ENCODE assay signal across 8 cellular contexts in the genomic region with DNA sequence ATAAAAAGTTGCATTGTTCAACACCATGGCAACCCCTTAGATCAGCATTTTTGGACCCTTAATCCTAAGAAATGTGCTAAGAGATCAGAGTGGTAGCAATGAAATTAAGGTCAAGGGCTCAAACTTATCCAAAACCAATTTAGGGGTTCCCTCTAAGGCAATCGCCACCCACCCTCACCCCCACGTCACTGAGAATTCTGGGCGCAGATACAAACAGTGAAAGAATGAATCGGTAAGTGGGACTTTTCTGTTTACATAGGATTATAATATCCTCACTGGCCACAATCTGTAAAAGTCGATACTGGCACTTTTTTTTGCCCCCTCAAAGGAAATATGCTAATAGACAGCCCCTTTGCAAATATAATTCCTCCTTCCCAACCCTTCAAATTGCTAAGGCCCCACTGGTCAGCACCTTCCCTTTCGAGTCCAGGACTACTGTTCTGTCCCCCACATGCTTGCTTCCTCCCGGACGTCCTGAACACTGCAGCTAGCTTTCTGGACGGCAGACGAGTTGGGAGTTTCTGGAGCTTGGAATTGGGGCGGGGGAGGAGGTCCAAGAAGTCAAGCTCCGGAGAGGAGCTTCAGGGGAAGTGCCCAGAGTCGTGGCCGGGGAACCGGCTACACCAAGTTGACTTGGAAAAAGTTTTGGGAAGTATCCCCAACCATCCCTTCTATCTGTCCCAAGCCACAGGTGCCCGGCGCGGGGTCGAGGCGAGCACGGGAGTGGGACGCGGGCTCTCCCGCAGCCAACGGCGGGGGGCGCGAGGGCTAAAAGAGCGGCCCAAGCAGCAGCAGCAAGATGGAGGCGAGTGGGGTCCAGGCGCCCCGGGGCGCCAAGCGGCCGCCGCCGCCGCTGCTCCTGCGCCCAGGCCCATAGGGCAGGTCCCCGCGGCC. TPM values are rescaled to one million over a fixed set of nuclear protein-coding genes. Genes with fewer than 3 reads are reported as not detected.
A peak's percentile ranks its signal among the peaks of the same experiment; 100 is the strongest.
DNase-seq lines count a peak whose midpoint lies in the region; ATAC-seq, FAIRE-seq and TF ChIP-seq lines count a peak whose summit lies in the region.

No MANE protein-coding gene starts in this region.

- peak overlapping the region; percentile 68 for H3K27ac Mint-ChIP-seq in activated naive CD4-positive, alpha-beta T cell treated with anti-CD3 and anti-CD28 coated beads, Interleukin-2, amount 50 U/mL, for 24 hours
- no peak overlapping the region for H3K27ac Mint-ChIP-seq in activated naive CD4-positive, alpha-beta T cell treated with anti-CD3 and anti-CD28 coated beads, Interleukin-2, amount 50 U/mL, for 72 hours
- no peak overlapping the region for H3K27ac Mint-ChIP-seq in dendritic cell treated with granulocyte-macrophage colony-stimulating factor and Interleukin-4, amounts not matched to agents 40 ng/mL and 50 ng/mL, for 4 days
- H3K27ac Mint-ChIP-seq in mesothelial cell of epicardium = peak overlapping the region; percentile 93

- DNase-seq in activated naive CD4-positive, alpha-beta T cell treated with anti-CD3 and anti-CD28 coated beads, Interleukin-2, amount 50 U/mL, for 72 hours (ENCODE audit: low spot score in 2 of 2) = no peak
- peak; percentile 24 to 48 for DNase-seq in mesothelial cell of epicardium (ENCODE audit: low spot score in 2 of 2, unreplicated experiment in 2 of 2)
- peak; percentile 36 for DNase-seq in urothelium cell line (ENCODE audit: low spot score)
- DNase-seq in NCI-H146 treated with DMSO at 0.1 percent for 48 hours (lab: John Stamatoyannopoulos, UW; ENCODE audit: unreplicated experiment) = no peak
- DNase-seq in SHP77 treated with DMSO at 0.1 percent for 48 hours (lab: John Stamatoyannopoulos, UW) = no peak

- no peaks in the 10 kb centered on the region for H3K36me3 Mint-ChIP-seq in activated naive CD4-positive, alpha-beta T cell treated with anti-CD3 and anti-CD28 coated beads, Interleukin-2, amount 50 U/mL, for 24 hours
- H3K36me3 Mint-ChIP-seq in activated naive CD4-positive, alpha-beta T cell treated with anti-CD3 and anti-CD28 coated beads, Interleukin-2, amount 50 U/mL, for 72 hours = no peaks in the 10 kb centered on the region
- H3K36me3 Mint-ChIP-seq in dendritic cell treated with granulocyte-macrophage colony-stimulating factor and Interleukin-4, amounts not matched to agents 40 ng/mL and 50 ng/mL, for 4 days (ENCODE audit: low read depth) = no peaks in the 10 kb centered on the region
- H3K36me3 Mint-ChIP-seq in mesothelial cell of epicardium = no peaks in the 10 kb centered on the region

- peak overlapping the region; percentile 65 for H3K4me3 Mint-ChIP-seq in activated naive CD4-positive, alpha-beta T cell treated with anti-CD3 and anti-CD28 coated beads, Interleukin-2, amount 50 U/mL, for 24 hours
- H3K4me3 Mint-ChIP-seq in dendritic cell treated with granulocyte-macrophage colony-stimulating factor and Interleukin-4, amounts not matched to agents 40 ng/mL and 50 ng/mL, for 4 days = peak overlapping the region; percentile 75
- H3K4me3 Mint-ChIP-seq in mesothelial cell of epicardium = peak overlapping the region; percentile 96

- no peak for TF ChIP-seq CTCF in mesothelial cell of epicardium (IDR thresholded peaks at IDR 0.05; ENCODE audit: unreplicated experiment)

- FAIRE-seq in urothelium cell line (lab: Jason Lieb, UNC) = no peak

- peaks cover 33% of the 10 kb centered on the region for H3K27me3 Mint-ChIP-seq in activated naive CD4-positive, alpha-beta T cell treated with anti-CD3 and anti-CD28 coated beads, Interleukin-2, amount 50 U/mL, for 24 hours
- peaks cover 60% of the 10 kb centered on the region for H3K27me3 Mint-ChIP-seq in dendritic cell treated with granulocyte-macrophage colony-stimulating factor and Interleukin-4, amounts not matched to agents 40 ng/mL and 50 ng/mL, for 4 days
- peaks cover 21% of the 10 kb centered on the region for H3K27me3 Mint-ChIP-seq in mesothelial cell of epicardium (ENCODE audit: low read depth)

- no peak for ATAC-seq in activated naive CD4-positive, alpha-beta T cell treated with anti-CD3 and anti-CD28 coated beads, Interleukin-2, amount 50 U/mL, for 72 hours
- ATAC-seq in HG03378 (IDR thresholded peaks at IDR 0.05; ENCODE audit: unreplicated experiment) = no peak

- intact Hi-C loops in dendritic cell treated with granulocyte-macrophage colony-stimulating factor and Interleukin-4, amounts not matched to agents 40 ng/mL and 50 ng/mL, for 4 days (cut with micrococcal nuclease) = loop anchor here (10.0 kb wide), 1 partner anchor 380 kb away; no protein-coding TSS in a partner anchor

- peaks cover 24% of the 10 kb centered on the region for H3K4me1 Mint-ChIP-seq in activated naive CD4-positive, alpha-beta T cell treated with anti-CD3 and anti-CD28 coated beads, Interleukin-2, amount 50 U/mL, for 24 hours
- peaks cover 24% of the 10 kb centered on the region for H3K4me1 Mint-ChIP-seq in dendritic cell treated with granulocyte-macrophage colony-stimulating factor and Interleukin-4, amounts not matched to agents 40 ng/mL and 50 ng/mL, for 4 days (ENCODE audit: low read depth)
- peaks cover 49% of the 10 kb centered on the region for H3K4me1 Mint-ChIP-seq in mesothelial cell of epicardium

- no peaks in the 10 kb centered on the region for H3K9me3 Mint-ChIP-seq in activated naive CD4-positive, alpha-beta T cell treated with anti-CD3 and anti-CD28 coated beads, Interleukin-2, amount 50 U/mL, for 24 hours
- H3K9me3 Mint-ChIP-seq in activated naive CD4-positive, alpha-beta T cell treated with anti-CD3 and anti-CD28 coated beads, Interleukin-2, amount 50 U/mL, for 72 hours = no peaks in the 10 kb centered on the region
- no peaks in the 10 kb centered on the region for H3K9me3 Mint-ChIP-seq in dendritic cell treated with granulocyte-macrophage colony-stimulating factor and Interleukin-4, amounts not matched to agents 40 ng/mL and 50 ng/mL, for 4 days
- no peaks in the 10 kb centered on the region for H3K9me3 Mint-ChIP-seq in mesothelial cell of epicardium

RNA-seq across cellular contexts. Expression of a gene that starts 2.1 kb away (rescaled TPM):
- under 1 TPM in 1 of 2 donors, not detected in 1; 0.14 TPM for total RNA-seq in activated naive CD4-positive, alpha-beta T cell treated with anti-CD3 and anti-CD28 coated beads, Interleukin-2, amount 50 U/mL, for 72 hours
- total RNA-seq in mesothelial cell of epicardium = 47.8 to 50.6 TPM (median 49.1 TPM) in 3 replicates

Comparison
In these comparisons a context has a peak if more than half of its experiments do, and no peak if none do; other contexts are left out.
1. H3K27ac Mint-ChIP-seq: peak in activated naive CD4-positive, alpha-beta T cell treated with anti-CD3 and anti-CD28 coated beads, Interleukin-2, amount 50 U/mL, for 24 hours (single experiment) and mesothelial cell of epicardium (single experiment); none in activated naive CD4-positive, alpha-beta T cell treated with anti-CD3 and anti-CD28 coated beads, Interleukin-2, amount 50 U/mL, for 72 hours (0 of 2) and dendritic cell treated with granulocyte-macrophage colony-stimulating factor and Interleukin-4, amounts not matched to agents 40 ng/mL and 50 ng/mL, for 4 days (single experiment).
2. DNase-seq: peak in mesothelial cell of epicardium (2 of 2) and urothelium cell line (single experiment); none in activated naive CD4-positive, alpha-beta T cell treated with anti-CD3 and anti-CD28 coated beads, Interleukin-2, amount 50 U/mL, for 72 hours (0 of 2), NCI-H146 treated with DMSO at 0.1 percent for 48 hours (single experiment) and SHP77 treated with DMSO at 0.1 percent for 48 hours (single experiment).
3. RNA of a gene that starts 2.1 kb away (total RNA-seq): 47.8 to 50.6 TPM in mesothelial cell of epicardium; 0.14 TPM in activated naive CD4-positive, alpha-beta T cell treated with anti-CD3 and anti-CD28 coated beads, Interleukin-2, amount 50 U/mL, for 72 hours; every median in the first group is over 10 times any median in the second.
4. Peak in every context shown above with its lines, with median percentiles within 50 percentile points of each other: H3K4me3 Mint-ChIP-seq.